Comparison of ENCODE assay signal across 10 cellular contexts in genomic region chr1:181397841-181398240, GRCh38.
A peak's percentile ranks its signal among the peaks of the same experiment; 100 is the strongest.
DNase-seq lines count a peak whose midpoint lies in the region; ATAC-seq, FAIRE-seq and TF ChIP-seq lines count a peak whose summit lies in the region.
"Had no signal": no experiment of that assay in that cellular context is flagged by ENCODE, and none has a peak within 500 bp of the region (broad histone marks: within the 10 kb centered on the region; RNA-seq: fewer than 3 reads in every experiment).

No MANE protein-coding gene starts in this region.

- H2BK120ac ChIP-seq in neuronal stem cell (ENCODE audit: low read depth, low read length), result no peak overlapping the region

- no peaks in the 10 kb centered on the region for H3K79me2 ChIP-seq in KMS-11 (ENCODE audit: insufficient read depth, low read depth)

- no peak for TF ChIP-seq CTCF in KMS-11 (conservative IDR thresholded peaks at IDR 0.05; ENCODE audit: low read depth, low read length)
- TF ChIP-seq CTCF in right lobe of liver (IDR thresholded peaks at IDR 0.05), result no peak

- intact Hi-C loops in right lobe of liver (cut with DNase I), result no loop called here

- no peaks in the 10 kb centered on the region for H3K79me1 ChIP-seq in neuronal stem cell (ENCODE audit: low read depth, low read length)

- H3K4ac ChIP-seq in neuronal stem cell (ENCODE audit: low read length), result no peak overlapping the region

- H2AK5ac ChIP-seq in neuronal stem cell (ENCODE audit: low read depth, low read length), result no peak overlapping the region

- H3K27me3 ChIP-seq in KMS-11 (ENCODE audit: insufficient read depth, low read depth) (no peaks in the 10 kb centered on the region), neuronal stem cell (ENCODE audit: control insufficient read depth in 3 of 3, insufficient read depth in 3 of 3, low read depth in 1 of 3, low read length in 3 of 3) (peaks cover 0 to 2% (median 0%) of the 10 kb centered on the region in 3 experiments), right lobe of liver (no peaks in the 10 kb centered on the region)

- H3K4me3 ChIP-seq in KMS-11 (IDR thresholded peaks at IDR 0.05; ENCODE audit: insufficient read depth, low read depth, low read length) (no peak overlapping the region), neuronal stem cell (ENCODE audit: low read length in 2 of 2) (no peak overlapping the region), right lobe of liver (no peak overlapping the region)
- H3K4me3 ChIP-seq: esophagus squamous epithelium had no signal

- no peak overlapping the region for H2BK12ac ChIP-seq in neuronal stem cell (ENCODE audit: low read length)

- H4K8ac ChIP-seq in neuronal stem cell (ENCODE audit: low read depth, low read length), result no peak overlapping the region

- H3K36me3 ChIP-seq in KMS-11 (ENCODE audit: insufficient read depth) (no peaks in the 10 kb centered on the region), neuronal stem cell (replicated peaks in 1 of 2; ENCODE audit: control insufficient read depth in 2 of 2, insufficient read depth in 2 of 2, low read length in 2 of 2) (no peaks in the 10 kb centered on the region), right lobe of liver (no peaks in the 10 kb centered on the region)
- H3K36me3 ChIP-seq: esophagus squamous epithelium had no signal

- no peak overlapping the region for H4K91ac ChIP-seq in neuronal stem cell (ENCODE audit: low read depth, low read length, poor library complexity)

- H3K9me3 ChIP-seq in neuronal stem cell (replicated peaks in 1 of 2; ENCODE audit: control insufficient read depth in 2 of 2, insufficient read depth in 1 of 2, low read depth in 1 of 2, low read length in 2 of 2), result no peaks in the 10 kb centered on the region
- no peaks in the 10 kb centered on the region for H3K9me3 ChIP-seq in right lobe of liver
- H3K9me3 ChIP-seq: esophagus squamous epithelium had no signal

- no peak overlapping the region for H2BK5ac ChIP-seq in neuronal stem cell (ENCODE audit: low read length)

- FAIRE-seq in islet of Langerhans (lab: Jason Lieb, UNC), result peak; percentile 62

- H2AFZ ChIP-seq in KMS-11 (ENCODE audit: low read depth), result no peak overlapping the region; the same call in 1 of the 2 replicates
- H2AFZ ChIP-seq in neuronal stem cell (ENCODE audit: low read length), result no peak overlapping the region

- no peak overlapping the region for H3K18ac ChIP-seq in neuronal stem cell (ENCODE audit: low read length)

- H3K9ac ChIP-seq in KMS-11 (no peak overlapping the region; the same call in 1 of the 2 replicates), neuronal stem cell (ENCODE audit: low read depth, low read length, poor library complexity) (no peak overlapping the region)

- peak overlapping the region; percentile 23; the same call in 1 of the 2 replicates for H3K27ac ChIP-seq in KMS-11
- no peak overlapping the region for H3K27ac ChIP-seq in neuronal stem cell (replicated peaks; ENCODE audit: low read length)
- H3K27ac ChIP-seq in right lobe of liver, result no peak overlapping the region
- H3K27ac ChIP-seq: 22Rv1, esophagus squamous epithelium had no signal

- H3K4me2 ChIP-seq in KMS-11, result peak overlapping the region; percentile 89
- no peak overlapping the region for H3K4me2 ChIP-seq in neuronal stem cell (ENCODE audit: insufficient read depth, low read length, poor library complexity, severe bottlenecking)

- TF ChIP-seq POLR2A in right lobe of liver (IDR thresholded peaks at IDR 0.05), result no peak

- H4K20me1 ChIP-seq in KMS-11 (ENCODE audit: insufficient read depth), result no peaks in the 10 kb centered on the region

- ATAC-seq in GM21526 (IDR thresholded peaks at IDR 0.05; ENCODE audit: low FRiP score, unreplicated experiment) (peak; percentile 53), right lobe of liver (no peak)

- H3K14ac ChIP-seq in neuronal stem cell (ENCODE audit: low read length), result no peak overlapping the region

- peak; percentile 21 for DNase-seq in DMS 273 (lab: John Stamatoyannopoulos, UW; ENCODE audit: unreplicated experiment)
- DNase-seq in DMS 273 treated with DMSO at 0.1 percent for 48 hours (lab: John Stamatoyannopoulos, UW), result no peak
- DNase-seq in NCI-H446 treated with DMSO at 0.1 percent for 48 hours (lab: John Stamatoyannopoulos, UW), result no peak
- DNase-seq in neuronal stem cell (ENCODE audit: low spot score), result no peak
- DNase-seq in right lobe of liver, result no peak
- DNase-seq: esophagus squamous epithelium had no signal

- no peak overlapping the region for H2BK15ac ChIP-seq in neuronal stem cell (ENCODE audit: low read length)

- H3K4me1 ChIP-seq in KMS-11 (ENCODE audit: low read depth, poor library complexity, severe bottlenecking) (peaks cover 51% of the 10 kb centered on the region), neuronal stem cell (ENCODE audit: control insufficient read depth in 2 of 2, insufficient read depth in 1 of 2, low read depth in 1 of 2, low read length in 2 of 2) (peaks cover 0 to 2% of the 10 kb centered on the region in 2 donors), right lobe of liver (no peaks in the 10 kb centered on the region)
- H3K4me1 ChIP-seq: esophagus squamous epithelium had no signal

- H3K23ac ChIP-seq in neuronal stem cell (ENCODE audit: low read depth, low read length, poor library complexity), result no peak overlapping the region

- no CpG with 5 or more reads among the region's 3 CpGs for WGBS in neuronal stem cell (ENCODE audit: extremely low coverage in 2 of 2, insufficient read length in 2 of 2, insufficient replicate concordance in 1 of 2), 2 donors
- WGBS in right lobe of liver (ENCODE audit: insufficient coverage, low coverage, low lambda C conversion rate, missing lambda C conversion rate), result 58% methylated on average over 3 of the region's 3 CpGs
